ENCODE assay signal across 27 cellular contexts in genomic region chr7:137403282-137403681, GRCh38. TPM values are rescaled to one million over a fixed set of nuclear protein-coding genes. Genes with fewer than 3 reads are reported as not detected.
DNase-seq lines count a peak whose midpoint lies in the region; ATAC-seq and TF ChIP-seq lines count a peak whose summit lies in the region.
"Had no signal": no experiment of that assay in that cellular context is flagged by ENCODE, and none has a peak within 500 bp of the region (broad histone marks: within the 10 kb centered on the region; RNA-seq: fewer than 3 reads in every experiment).

No MANE protein-coding gene starts in this region.

- no peaks in the 10 kb centered on the region for H3K36me3 ChIP-seq in HUES64 (ENCODE audit: insufficient read depth, low read length)
- H3K36me3 ChIP-seq in endodermal cell (ENCODE audit: control insufficient read depth, insufficient read depth, low read length) = no peaks in the 10 kb centered on the region
- peaks cover 0 to 6% of the 10 kb centered on the region in 2 experiments for H3K36me3 ChIP-seq in mesenchymal stem cell (ENCODE audit: control insufficient read depth in 1 of 2, insufficient read depth in 2 of 2, low read depth in 1 of 2, low read length in 2 of 2)
- H3K36me3 ChIP-seq: breast epithelium, left lung, vagina had no signal

- peak overlapping the region; percentile 47 for H3K4me3 ChIP-seq in HUES64 (ENCODE audit: low read length)
- H3K4me3 ChIP-seq in endodermal cell (ENCODE audit: low read length) = no peak overlapping the region
- H3K4me3 ChIP-seq in mesenchymal stem cell (ENCODE audit: insufficient read depth in 1 of 2, low read depth in 1 of 2, low read length in 2 of 2) = no peak overlapping the region
- H3K4me3 ChIP-seq: breast epithelium, left lung, vagina had no signal

- no peaks in the 10 kb centered on the region for H3K27me3 Mint-ChIP-seq in endodermal cell (ENCODE audit: insufficient read depth)
- H3K27me3 Mint-ChIP-seq: activated CD8-positive, alpha-beta T cell treated with anti-CD3 and anti-CD28 coated beads for 36 hours; activated naive CD4-positive, alpha-beta T cell treated with anti-CD3 and anti-CD28 coated beads, Interleukin-2, amount 10 ng/mL, durations not matched to agents 7 days and 5 days; effector memory CD8-positive, alpha-beta T cell; memory B cell; stimulated activated naive CD8-positive, alpha-beta T cell treated with anti-CD3 and anti-CD28 coated beads, Interleukin-15, amount 100 ng/mL, for 72 hours had no signal

- peak overlapping the region; percentile 35; the same call in 1 of the 2 replicates for H3K9ac ChIP-seq in HUES64 (ENCODE audit: low read depth, low read length)
- H3K9ac ChIP-seq in endodermal cell (ENCODE audit: extremely low read depth, low read length, poor library complexity, severe bottlenecking) = no peak overlapping the region
- no peak overlapping the region for H3K9ac ChIP-seq in mesenchymal stem cell (ENCODE audit: low read length)

- H2AFZ ChIP-seq in mesenchymal stem cell (ENCODE audit: low read depth, low read length) = no peak overlapping the region

- no peak overlapping the region for H3K4ac ChIP-seq in mesenchymal stem cell (ENCODE audit: low read depth in 1 of 2, low read length in 2 of 2)

- H3K4me2 ChIP-seq in mesenchymal stem cell (ENCODE audit: low read length, poor library complexity, severe bottlenecking) = peak overlapping the region; percentile 1

- H4K8ac ChIP-seq in mesenchymal stem cell (ENCODE audit: low read length) = no peak overlapping the region

- H3K9me3 Mint-ChIP-seq in endodermal cell = no peaks in the 10 kb centered on the region
- H3K9me3 Mint-ChIP-seq: activated CD8-positive, alpha-beta T cell treated with anti-CD3 and anti-CD28 coated beads for 36 hours; activated naive CD4-positive, alpha-beta T cell treated with anti-CD3 and anti-CD28 coated beads, Interleukin-2, amount 10 ng/mL, durations not matched to agents 7 days and 5 days; memory B cell; neural crest cell; stimulated activated naive CD8-positive, alpha-beta T cell treated with anti-CD3 and anti-CD28 coated beads, Interleukin-15, amount 100 ng/mL, for 72 hours had no signal

- peaks cover 38% of the 10 kb centered on the region for H3K4me1 ChIP-seq in HUES64 (ENCODE audit: insufficient read depth, low read length)
- peaks cover 4% of the 10 kb centered on the region for H3K4me1 ChIP-seq in endodermal cell (ENCODE audit: control insufficient read depth, insufficient read depth, low read length)
- peaks cover 4% of the 10 kb centered on the region for H3K4me1 ChIP-seq in mesenchymal stem cell (ENCODE audit: control insufficient read depth, insufficient read depth, low read depth, low read length)
- H3K4me1 ChIP-seq: breast epithelium, left lung, vagina had no signal

- H3K36me3 Mint-ChIP-seq in endodermal cell (ENCODE audit: low read depth) = no peaks in the 10 kb centered on the region
- H3K36me3 Mint-ChIP-seq: activated naive CD4-positive, alpha-beta T cell treated with anti-CD3 and anti-CD28 coated beads, Interleukin-2, amount 10 ng/mL, durations not matched to agents 7 days and 5 days; CD4-positive, alpha-beta memory T cell; memory B cell had no signal

- H3K27me3 ChIP-seq in HUES64 (ENCODE audit: insufficient read depth, low read length) (no peaks in the 10 kb centered on the region), endodermal cell (ENCODE audit: control insufficient read depth, insufficient read depth, low read length, poor library complexity, severe bottlenecking) (no peaks in the 10 kb centered on the region), mesenchymal stem cell (ENCODE audit: control insufficient read depth in 1 of 2, insufficient read depth in 1 of 2, low read length in 2 of 2) (no peaks in the 10 kb centered on the region)
- H3K27me3 ChIP-seq: breast epithelium, left lung, vagina had no signal

- no peak overlapping the region for H3K27ac Mint-ChIP-seq in endodermal cell
- H3K27ac Mint-ChIP-seq: activated CD8-positive, alpha-beta T cell treated with anti-CD3 and anti-CD28 coated beads for 36 hours; activated naive CD4-positive, alpha-beta T cell treated with anti-CD3 and anti-CD28 coated beads, Interleukin-2, amount 10 ng/mL, durations not matched to agents 7 days and 5 days; CD4-positive, alpha-beta memory T cell; effector memory CD8-positive, alpha-beta T cell; immature natural killer cell; memory B cell; stimulated activated naive CD8-positive, alpha-beta T cell treated with anti-CD3 and anti-CD28 coated beads, Interleukin-15, amount 100 ng/mL, for 72 hours had no signal

- no peak overlapping the region for H2BK12ac ChIP-seq in mesenchymal stem cell (ENCODE audit: low read length in 2 of 2)

- DNase-seq in ELF-1 (ENCODE audit: low read depth, low spot score) (peak; percentile 13), endodermal cell (peak; percentile 61), mesenchymal stem cell (no peak), ureter (ENCODE audit: low spot score) (no peak)
- DNase-seq: activated CD8-positive, alpha-beta T cell treated with anti-CD3 and anti-CD28 coated beads for 36 hours; activated naive CD4-positive, alpha-beta T cell treated with anti-CD3 and anti-CD28 coated beads, Interleukin-2, amount 10 ng/mL, durations not matched to agents 7 days and 5 days; CD4-positive, alpha-beta memory T cell; effector memory CD8-positive, alpha-beta T cell; erythroblast; GOT3; immature natural killer cell; Karpas-422; left lung; NCI-H2081; NCI-H345; right cardiac atrium; SHP77 treated with DMSO at 0.1 percent for 48 hours; stimulated activated naive CD8-positive, alpha-beta T cell treated with anti-CD3 and anti-CD28 coated beads, Interleukin-15, amount 100 ng/mL, for 72 hours had no signal

- H4K91ac ChIP-seq in mesenchymal stem cell (ENCODE audit: low read length) = no peak overlapping the region

- H2BK120ac ChIP-seq in mesenchymal stem cell (ENCODE audit: low read depth, low read length) = no peak overlapping the region

- H2BK15ac ChIP-seq in mesenchymal stem cell (ENCODE audit: low read depth, poor library complexity, severe bottlenecking) = no peak overlapping the region

- H2BK5ac ChIP-seq in mesenchymal stem cell (ENCODE audit: low read depth, low read length, poor library complexity, severe bottlenecking) = no peak overlapping the region

- H3K9me3 ChIP-seq in HUES64 (ENCODE audit: insufficient read depth, low read depth, low read length) (no peaks in the 10 kb centered on the region), endodermal cell (ENCODE audit: control insufficient read depth, low read length) (no peaks in the 10 kb centered on the region), mesenchymal stem cell (ENCODE audit: control insufficient read depth, low read length) (no peaks in the 10 kb centered on the region)
- H3K9me3 ChIP-seq: breast epithelium, left lung, vagina had no signal

- no peak overlapping the region for H3K4me3 Mint-ChIP-seq in endodermal cell
- H3K4me3 Mint-ChIP-seq: activated CD8-positive, alpha-beta T cell treated with anti-CD3 and anti-CD28 coated beads for 36 hours; activated naive CD4-positive, alpha-beta T cell treated with anti-CD3 and anti-CD28 coated beads, Interleukin-2, amount 10 ng/mL, durations not matched to agents 7 days and 5 days; CD4-positive, alpha-beta memory T cell; effector memory CD8-positive, alpha-beta T cell; immature natural killer cell; memory B cell; neural crest cell; stimulated activated naive CD8-positive, alpha-beta T cell treated with anti-CD3 and anti-CD28 coated beads, Interleukin-15, amount 100 ng/mL, for 72 hours had no signal

- peak overlapping the region; percentile 48; the same call in 1 of the 2 replicates for H3K27ac ChIP-seq in HUES64 (ENCODE audit: low read depth, low read length)
- peak overlapping the region; percentile 93 for H3K27ac ChIP-seq in endodermal cell (ENCODE audit: low read depth, low read length)
- H3K27ac ChIP-seq in mesenchymal stem cell (ENCODE audit: low read length, poor library complexity, severe bottlenecking) = no peak overlapping the region
- H3K27ac ChIP-seq: breast epithelium, left lung, vagina had no signal

- H3K23ac ChIP-seq in mesenchymal stem cell (ENCODE audit: low read length in 2 of 2) = no peak overlapping the region

- peaks cover 2% of the 10 kb centered on the region for H3K4me1 Mint-ChIP-seq in endodermal cell
- H3K4me1 Mint-ChIP-seq: activated naive CD4-positive, alpha-beta T cell treated with anti-CD3 and anti-CD28 coated beads, Interleukin-2, amount 10 ng/mL, durations not matched to agents 7 days and 5 days; CD4-positive, alpha-beta memory T cell; immature natural killer cell; memory B cell; stimulated activated naive CD8-positive, alpha-beta T cell treated with anti-CD3 and anti-CD28 coated beads, Interleukin-15, amount 100 ng/mL, for 72 hours had no signal

- H3K14ac ChIP-seq in mesenchymal stem cell (ENCODE audit: low read length in 2 of 2) = no peak overlapping the region

- no peak overlapping the region for H2AK5ac ChIP-seq in mesenchymal stem cell (ENCODE audit: low read length, severe bottlenecking)

- H3K18ac ChIP-seq in mesenchymal stem cell (ENCODE audit: low read depth in 1 of 2, low read length in 2 of 2) = no peak overlapping the region

- WGBS in HUES64 = 27% methylated on average over 4 of the region's 4 CpGs
- WGBS in endodermal cell (ENCODE audit: insufficient coverage in 1 of 2, insufficient read length in 1 of 2), 2 experiments = 40 to 53% methylated on average over 2 to 4 of the region's 4 CpGs
- WGBS in mesenchymal stem cell = 79% methylated on average over 4 of the region's 4 CpGs

- no peak for TF ChIP-seq CTCF in endodermal cell (conservative IDR thresholded peaks at IDR 0.05)

- ATAC-seq in HG03025 (IDR thresholded peaks at IDR 0.05; ENCODE audit: low FRiP score, unreplicated experiment) (no peak), GM21786 (IDR thresholded peaks at IDR 0.05; ENCODE audit: unreplicated experiment) (no peak), SK-N-SH treated with all-trans-retinoic acid at 6 μM for 48 hours (no peak)
- ATAC-seq: activated CD8-positive, alpha-beta T cell treated with anti-CD3 and anti-CD28 coated beads for 36 hours; effector memory CD8-positive, alpha-beta T cell; left lung; right cardiac atrium; stimulated activated naive CD8-positive, alpha-beta T cell treated with anti-CD3 and anti-CD28 coated beads, Interleukin-15, amount 100 ng/mL, for 72 hours had no signal

- no peaks in the 10 kb centered on the region for H3K79me1 ChIP-seq in mesenchymal stem cell (replicated peaks; ENCODE audit: low read length, poor library complexity, severe bottlenecking)

RNA-seq across cellular contexts. Expression of gene PTN, which starts 59.7 kb away (rescaled TPM):
- 97.8 TPM for polyA plus RNA-seq in HUES64 (2013, experiment 1 of 2)
- polyA plus RNA-seq in HUES64 (2013, experiment 2 of 2) = 177 TPM
- total RNA-seq in endodermal cell (1 to 10 TPM; 4.8 to 5.6 TPM), ureter (8.3 TPM)
- polyA plus RNA-seq in endodermal cell (2013, experiment 1 of 2) = 318 TPM
- polyA plus RNA-seq in endodermal cell (2013, experiment 2 of 2) = 303 TPM
- 20.7 TPM for polyA plus RNA-seq in mesenchymal stem cell (2013, experiment 1 of 2)
- polyA plus RNA-seq in mesenchymal stem cell (2013, experiment 2 of 2) = 21.6 TPM
- total RNA-seq: activated CD8-positive, alpha-beta T cell treated with anti-CD3 and anti-CD28 coated beads for 36 hours; CD4-positive, alpha-beta memory T cell; T-helper 2 cell treated with Interferon-gamma antibody and Interleukin-4, amounts not matched to agents 100 ng/mL and 5 ng/mL, for 36 hours had no signal
- polyA plus RNA-seq: immature natural killer cell had no signal

Comparison
In these comparisons a context has a peak if more than half of its experiments do, and no peak if none do; other contexts are left out.
1. DNase-seq: peak in ELF-1 (single experiment) and endodermal cell (single experiment); none in mesenchymal stem cell (single experiment) and ureter (single experiment).